ENCODE assay signal across 24 cellular contexts in genomic region chr2:106332054-106332453, GRCh38.
DNase-seq lines count a peak whose midpoint lies in the region; TF ChIP-seq lines count a peak whose summit lies in the region.
"Had no signal": no experiment of that assay in that cellular context is flagged by ENCODE, and none has a peak within 500 bp of the region (broad histone marks: within the 10 kb centered on the region; RNA-seq: fewer than 3 reads in every experiment).

No MANE protein-coding gene starts in this region.

- no peak overlapping the region for H3K4me3 ChIP-seq in mesendoderm (ENCODE audit: low read length)
- no peak overlapping the region for H3K4me3 ChIP-seq in breast epithelium
- H3K4me3 ChIP-seq: dorsolateral prefrontal cortex, GM23248, K562, lower lobe of right lung, mucosa of descending colon, sigmoid colon, thyroid gland had no signal

- no peak overlapping the region for H2BK15ac ChIP-seq in mesendoderm (replicated peaks; ENCODE audit: low read depth)

- DNase-seq in NCI-H1092 treated with DMSO at 0.1 percent for 48 hours (lab: John Stamatoyannopoulos, UW) (peak; percentile 13), NCI-H1092 (lab: John Stamatoyannopoulos, UW) (no peak), DMS53 (lab: John Stamatoyannopoulos, UW) (peak; percentile 82), NCI-H345 treated with DMSO at 0.1 percent for 48 hours (lab: John Stamatoyannopoulos, UW; ENCODE audit: unreplicated experiment) (peak; percentile 52), mesendoderm (peak; percentile 3), mucosa of gallbladder (ENCODE audit: low spot score) (no peak), breast epithelium (ENCODE audit: low spot score in 2 of 2) (no peak), GOT3 (lab: John Stamatoyannopoulos, UW) (no peak)
- DNase-seq: activated CD4-positive, alpha-beta T cell treated with anti-CD3 and anti-CD28 coated beads, Interleukin-2, amount 50 U/mL, for 48 hours; activated effector memory CD4-positive, alpha-beta T cell treated with anti-CD3 and anti-CD28 coated beads, Interleukin-2, amount 50 U/mL, for 16 hours; CD4-positive, alpha-beta T cell; DMS79; dorsolateral prefrontal cortex; GM23248; lower lobe of right lung; mucosa of descending colon; NCI-H187; NCI-H524 treated with DMSO at 0.1 percent for 48 hours; RPMI8226; sigmoid colon; stimulated activated naive CD8-positive, alpha-beta T cell treated with anti-CD3 and anti-CD28 coated beads, Interleukin-15, Interleukin-2, amounts not matched to agents 100 U/mL and 50 U/mL, for 24 hours; thyroid gland had no signal

- no peak overlapping the region for H4K5ac ChIP-seq in mesendoderm (ENCODE audit: low read length)

- H3K56ac ChIP-seq in mesendoderm (ENCODE audit: low read length): no peak overlapping the region

- H4K8ac ChIP-seq in mesendoderm (ENCODE audit: low read depth, low read length): no peak overlapping the region

- no peaks in the 10 kb centered on the region for H3K36me3 ChIP-seq in mesendoderm (ENCODE audit: control insufficient read depth, insufficient read depth, low read length)
- H3K36me3 ChIP-seq in breast epithelium: no peaks in the 10 kb centered on the region
- H3K36me3 ChIP-seq: lower lobe of right lung, sigmoid colon, thyroid gland had no signal

- no peak overlapping the region for H2BK120ac ChIP-seq in mesendoderm (ENCODE audit: low read depth, low read length)

- H3K23ac ChIP-seq in mesendoderm (ENCODE audit: low read length): no peak overlapping the region

- H2BK5ac ChIP-seq in mesendoderm (ENCODE audit: low read length): no peak overlapping the region

- H3K9me3 ChIP-seq in breast epithelium: peaks cover 0 to 8% of the 10 kb centered on the region in 2 donors
- H3K9me3 ChIP-seq: lower lobe of right lung, mucosa of descending colon, sigmoid colon, thyroid gland had no signal

- H3K4me2 ChIP-seq in mesendoderm (ENCODE audit: low read length): no peak overlapping the region

- no peaks in the 10 kb centered on the region for H3K27me3 ChIP-seq in mesendoderm (ENCODE audit: insufficient read depth, low read length, poor library complexity)
- H3K27me3 ChIP-seq in breast epithelium: no peaks in the 10 kb centered on the region
- H3K27me3 ChIP-seq: dorsolateral prefrontal cortex, sigmoid colon, thyroid gland had no signal

- no peak overlapping the region for H3K9ac ChIP-seq in mesendoderm (ENCODE audit: low read length)
- H3K9ac ChIP-seq: GM23248 had no signal

- H3K18ac ChIP-seq in mesendoderm (ENCODE audit: low read length): no peak overlapping the region

- no peak overlapping the region for H2AK5ac ChIP-seq in mesendoderm (ENCODE audit: low read length)

- no CpG with 5 or more reads among the region's 4 CpGs for WGBS in mesendoderm (ENCODE audit: extremely low coverage, insufficient coverage, low lambda C conversion rate)

- TF ChIP-seq POLR2A in breast epithelium (IDR thresholded peaks at IDR 0.05): no peak

- no peak for TF ChIP-seq CTCF in breast epithelium (IDR thresholded peaks at IDR 0.05)

- H3K4me1 ChIP-seq in mesendoderm (ENCODE audit: control insufficient read depth, low read depth, low read length) (no peaks in the 10 kb centered on the region), breast epithelium (no peaks in the 10 kb centered on the region)
- H3K4me1 ChIP-seq: lower lobe of right lung, sigmoid colon had no signal

- no peak overlapping the region for H3K27ac ChIP-seq in mesendoderm (ENCODE audit: low read depth, low read length)
- no peak overlapping the region for H3K27ac ChIP-seq in breast epithelium
- H3K27ac ChIP-seq: 22Rv1, dorsolateral prefrontal cortex, GM23248, lower lobe of right lung, sigmoid colon, thyroid gland had no signal

- no peaks in the 10 kb centered on the region for H3K79me1 ChIP-seq in mesendoderm (ENCODE audit: low read length)

- H3K79me2 ChIP-seq in mesendoderm (ENCODE audit: control insufficient read depth, insufficient read depth, low read length): no peaks in the 10 kb centered on the region

- intact Hi-C loops in breast epithelium (cut with DNase I; ENCODE audit: low total_unique reads): no loop called here

- no peak overlapping the region for H3K4ac ChIP-seq in mesendoderm (ENCODE audit: low read depth, low read length)

Comparison
In these comparisons a context has a peak if more than half of its experiments do, and no peak if none do; other contexts are left out.
1. DNase-seq: peak in NCI-H1092 treated with DMSO at 0.1 percent for 48 hours (single experiment), DMS53 (single experiment), NCI-H345 treated with DMSO at 0.1 percent for 48 hours (single experiment) and mesendoderm (single experiment); none in NCI-H1092 (single experiment), mucosa of gallbladder (single experiment), breast epithelium (0 of 2) and GOT3 (single experiment).